In the genomic region with DNA sequence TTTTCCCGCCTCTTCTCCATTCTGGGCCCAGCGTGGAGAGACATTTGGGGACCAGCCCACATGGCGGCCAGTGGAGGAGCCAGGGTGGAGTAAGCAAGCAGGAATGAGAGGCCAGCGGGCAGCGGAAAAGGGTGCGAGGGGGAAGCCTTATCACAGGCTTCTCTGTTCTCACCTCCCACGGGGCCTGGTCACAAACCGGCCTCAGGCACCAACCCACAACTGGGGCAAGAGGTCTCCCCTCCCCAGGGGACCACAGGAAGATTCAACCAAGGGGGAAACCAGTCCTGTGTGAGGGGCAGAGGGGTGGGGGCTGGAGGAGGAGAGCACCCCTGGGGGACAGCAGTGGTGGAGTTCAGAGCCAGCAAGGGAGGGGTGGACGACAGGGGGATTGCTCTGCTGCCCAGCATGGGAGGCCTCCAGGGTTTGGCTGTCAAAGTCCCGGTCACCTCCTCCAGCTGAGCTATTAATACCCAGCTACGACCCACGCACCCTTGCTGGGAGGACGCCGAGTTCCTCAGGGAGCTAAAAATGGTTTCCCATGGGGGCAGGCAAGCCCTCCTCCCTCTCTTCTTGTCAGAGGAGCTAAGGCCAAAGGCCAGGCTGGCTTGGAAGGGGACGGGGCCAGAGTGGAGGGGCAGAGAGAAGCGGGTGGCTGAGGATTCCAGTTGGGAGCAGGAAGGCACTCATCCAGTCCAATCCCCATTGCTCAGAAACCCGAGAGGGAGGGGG, we compare ENCODE assay signal across 15 cellular contexts. TPM values are rescaled to one million over a fixed set of nuclear protein-coding genes. Genes with fewer than 3 reads are reported as not detected.
A peak's percentile ranks its signal among the peaks of the same experiment; 100 is the strongest.
DNase-seq lines count a peak whose midpoint lies in the region; ATAC-seq and TF ChIP-seq lines count a peak whose summit lies in the region.
"Had no signal": no experiment of that assay in that cellular context is flagged by ENCODE, and none has a peak within 500 bp of the region (broad histone marks: within the 10 kb centered on the region; RNA-seq: fewer than 3 reads in every experiment).

No MANE protein-coding gene starts in this region.

- H3K27me3 ChIP-seq in WERI-Rb-1 (ENCODE audit: insufficient read depth, low read depth, severe bottlenecking) (no peaks in the 10 kb centered on the region), upper lobe of left lung (no peaks in the 10 kb centered on the region), HAP-1 (ENCODE audit: low read depth) (no peaks in the 10 kb centered on the region)
- H3K27me3 ChIP-seq: neural progenitor cell had no signal

- H3K4me3 Mint-ChIP-seq in neural crest cell, result no peak overlapping the region
- H3K4me3 Mint-ChIP-seq: activated CD4-positive, alpha-beta T cell treated with anti-CD3 and anti-CD28 coated beads, Interleukin-2, amount 10 ng/mL, durations not matched to agents 7 days and 5 days; neural progenitor cell had no signal

- in situ Hi-C loops in HAP-1 (cut with MboI; ENCODE audit: low sequenced_read_pairs), result no loop called here

- H3K27me3 Mint-ChIP-seq in neural crest cell (ENCODE audit: low read depth), result no peaks in the 10 kb centered on the region
- H3K27me3 Mint-ChIP-seq: activated CD4-positive, alpha-beta T cell treated with anti-CD3 and anti-CD28 coated beads, Interleukin-2, amount 10 ng/mL, durations not matched to agents 7 days and 5 days had no signal

- TF ChIP-seq EP300 in upper lobe of left lung (IDR thresholded peaks at IDR 0.05), result no peak

- H3K27ac ChIP-seq in WERI-Rb-1 (peak overlapping the region; percentile 96), upper lobe of left lung (peak overlapping the region in 3 of 4 donors; percentile 64 to 81 (median 75))
- H3K27ac ChIP-seq: neural progenitor cell had no signal

- H3K9me3 ChIP-seq in WERI-Rb-1 (ENCODE audit: severe bottlenecking) (no peaks in the 10 kb centered on the region), upper lobe of left lung (no peaks in the 10 kb centered on the region), HAP-1 (no peaks in the 10 kb centered on the region)

- ATAC-seq in Right ventricle myocardium superior (ENCODE audit: poor library complexity), result peak; percentile 77
- no peak for ATAC-seq in upper lobe of left lung (ENCODE audit: low FRiP score in 2 of 2)
- no peak for ATAC-seq in GM21825 (IDR thresholded peaks at IDR 0.05; ENCODE audit: unreplicated experiment)

- WGBS in upper lobe of left lung, 2 donors, result 77 to 86% methylated on average over 17 of the region's 17 CpGs

- intact Hi-C loops in Right ventricle myocardium superior (cut with DNase I), result no loop called here

- peaks cover 10 to 39% (median 28%) of the 10 kb centered on the region in 4 donors for H3K4me1 ChIP-seq in upper lobe of left lung
- no peaks in the 10 kb centered on the region for H3K4me1 ChIP-seq in HAP-1

- no peaks in the 10 kb centered on the region for H3K36me3 Mint-ChIP-seq in neural crest cell (ENCODE audit: low read depth)
- H3K36me3 Mint-ChIP-seq: neural progenitor cell had no signal

- peak overlapping the region; percentile 96 for H3K27ac Mint-ChIP-seq in neural crest cell (ENCODE audit: unreplicated experiment)
- H3K27ac Mint-ChIP-seq: activated CD4-positive, alpha-beta T cell treated with anti-CD3 and anti-CD28 coated beads, Interleukin-2, amount 10 ng/mL, durations not matched to agents 7 days and 5 days had no signal

- peaks cover 39% of the 10 kb centered on the region for H3K4me1 Mint-ChIP-seq in neural crest cell
- H3K4me1 Mint-ChIP-seq: activated CD4-positive, alpha-beta T cell treated with anti-CD3 and anti-CD28 coated beads, Interleukin-2, amount 10 ng/mL, durations not matched to agents 7 days and 5 days had no signal

- TF ChIP-seq POLR2A in upper lobe of left lung (IDR thresholded peaks at IDR 0.05), result no peak

- H3K36me3 ChIP-seq in WERI-Rb-1 (no peaks in the 10 kb centered on the region), upper lobe of left lung (no peaks in the 10 kb centered on the region), HAP-1 (replicated peaks) (no peaks in the 10 kb centered on the region)
- H3K36me3 ChIP-seq: neural progenitor cell had no signal

- no peaks in the 10 kb centered on the region for H3K9me3 Mint-ChIP-seq in neural crest cell
- H3K9me3 Mint-ChIP-seq: activated CD4-positive, alpha-beta T cell treated with anti-CD3 and anti-CD28 coated beads, Interleukin-2, amount 10 ng/mL, durations not matched to agents 7 days and 5 days; neural progenitor cell had no signal

- TF ChIP-seq CTCF in WERI-Rb-1 (IDR thresholded peaks at IDR 0.05; ENCODE audit: low read depth, low read length) (no peak), neural crest cell (conservative IDR thresholded peaks at IDR 0.05) (no peak), upper lobe of left lung (IDR thresholded peaks at IDR 0.05) (no peak), GM20000 (IDR thresholded peaks at IDR 0.05; ENCODE audit: extremely low read depth, missing control alignments) (no peak)

- DNase-seq in WERI-Rb-1 (no peak), Right ventricle myocardium superior (peak; percentile 85), neural crest cell (ENCODE audit: low read depth, low spot score) (no peak), upper lobe of left lung (no peak), inferior parietal cortex (ENCODE audit: extremely low spot score) (no peak), GM20000 (ENCODE audit: low spot score) (no peak), HAP-1 (ENCODE audit: low spot score in 2 of 2) (no peak)
- DNase-seq: activated CD4-positive, alpha-beta T cell treated with anti-CD3 and anti-CD28 coated beads, Interleukin-2, amount 10 ng/mL, durations not matched to agents 7 days and 5 days; DND-41; effector CD8-positive, alpha-beta T cell; NCI-H1694; NCI-H526; T-helper 2 cell had no signal

- H3K4me3 ChIP-seq in WERI-Rb-1 (ENCODE audit: low read depth, low read length) (no peak overlapping the region), upper lobe of left lung (no peak overlapping the region), HAP-1 (no peak overlapping the region)
- H3K4me3 ChIP-seq: neural progenitor cell had no signal

RNA-seq across cellular contexts. Expression of gene RPL29, which starts 23.8 kb away (rescaled TPM):
- 594 TPM for total RNA-seq in Right ventricle myocardium superior
- 1,471 and 1,533 TPM in 2 replicates for total RNA-seq in neural crest cell
- 1,000 to 10,000 TPM in 1 of 6 donors, 100 to 1,000 TPM in 5; 306 to 1,159 (median 770) TPM for total RNA-seq in upper lobe of left lung

RNA-seq across cellular contexts. Expression of gene ACY1, which starts 36.2 kb away (rescaled TPM):
- total RNA-seq in Right ventricle myocardium superior (23.2 TPM), neural crest cell (29.9 and 32.5 TPM in 2 replicates), upper lobe of left lung (10 to 100 TPM; 17.4 to 65.0 (median 35.9) TPM)

RNA-seq across cellular contexts. Expression of gene DUSP7, which starts 36.9 kb away (rescaled TPM):
- total RNA-seq in Right ventricle myocardium superior (23.2 TPM), neural crest cell (24.2 and 24.3 TPM in 2 replicates), upper lobe of left lung (10 to 100 TPM; 24.1 to 49.1 (median 35.3) TPM)

RNA-seq across cellular contexts. Expression of gene ABHD14A, which starts 44.7 kb away (rescaled TPM):
- total RNA-seq in Right ventricle myocardium superior (27.5 TPM), neural crest cell (12.3 and 14.8 TPM in 2 replicates), upper lobe of left lung (10 to 100 TPM; 15.7 to 44.5 (median 26.3) TPM)

RNA-seq across cellular contexts. Expression of gene ABHD14B, which starts 45.7 kb away (rescaled TPM):
- 12.6 TPM for total RNA-seq in Right ventricle myocardium superior
- 4.7 and 6.2 TPM in 2 replicates for total RNA-seq in neural crest cell
- 10 to 100 TPM; 35.6 to 62.6 (median 50.0) TPM for total RNA-seq in upper lobe of left lung
